In the genomic region with DNA sequence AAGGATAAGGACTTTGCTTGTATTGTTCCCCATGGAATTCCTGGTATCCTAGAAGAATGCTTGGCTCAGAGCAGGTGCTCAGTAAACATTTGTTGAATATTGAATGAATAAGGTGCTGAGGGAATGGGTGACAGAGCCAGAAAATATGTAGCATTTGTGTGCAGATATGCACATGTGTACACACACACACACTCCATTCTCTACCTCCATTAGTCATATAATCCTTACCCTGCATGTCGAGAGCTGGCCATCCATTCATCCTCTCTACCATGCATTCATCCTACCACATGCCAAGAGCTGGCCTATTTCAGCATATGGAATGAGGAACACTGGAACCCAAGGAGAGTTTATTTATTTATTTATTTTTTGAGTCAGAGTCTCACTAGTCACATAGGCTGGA, we compare ENCODE assay signal across 27 cellular contexts.
"Had no signal": no experiment of that assay in that cellular context is flagged by ENCODE, and none has a peak within 500 bp of the region (broad histone marks: within the 10 kb centered on the region; RNA-seq: fewer than 3 reads in every experiment).

No MANE protein-coding gene starts in this region.

- H3K27me3 Mint-ChIP-seq: activated B cell treated with CpG ODN at 0.5 μM for 24 hours; activated naive CD8-positive, alpha-beta T cell had no signal

- ATAC-seq: activated T-cell treated with anti-CD3 and anti-CD28 coated beads, Interleukin-2, amount 50 U/mL, for 4 hours; T-helper 17 cell had no signal

- H3K4me3 Mint-ChIP-seq: activated B cell treated with CpG ODN at 0.5 μM for 24 hours; activated CD4-positive, alpha-beta memory T cell treated with anti-CD3 and anti-CD28 coated beads for 36 hours; activated CD4-positive, alpha-beta T cell treated with anti-CD3 and anti-CD28 coated beads, Interleukin-2, amount 10 ng/mL, durations not matched to agents 24 days and 14 days; activated naive CD4-positive, alpha-beta T cell treated with anti-CD3 and anti-CD28 coated beads for 36 hours; activated naive CD8-positive, alpha-beta T cell; activated T-cell treated with anti-CD3 and anti-CD28 coated beads, Interleukin-2, amount 50 U/mL, for 4 hours; T-helper 17 cell had no signal

- H3K27ac Mint-ChIP-seq: activated B cell treated with CpG ODN at 0.5 μM for 24 hours; activated CD4-positive, alpha-beta memory T cell treated with anti-CD3 and anti-CD28 coated beads for 36 hours; activated CD4-positive, alpha-beta T cell treated with anti-CD3 and anti-CD28 coated beads, Interleukin-2, amount 10 ng/mL, durations not matched to agents 24 days and 14 days; activated naive CD4-positive, alpha-beta T cell treated with anti-CD3 and anti-CD28 coated beads for 36 hours; activated naive CD8-positive, alpha-beta T cell; T-helper 17 cell had no signal

- H3K27me3 ChIP-seq: MG63, Peyer's patch had no signal

- H3K36me3 Mint-ChIP-seq: activated CD4-positive, alpha-beta memory T cell treated with anti-CD3 and anti-CD28 coated beads for 36 hours; activated naive CD8-positive, alpha-beta T cell had no signal

- DNase-seq: activated B cell treated with CpG ODN at 0.5 μM for 24 hours; activated CD4-positive, alpha-beta memory T cell treated with anti-CD3 and anti-CD28 coated beads for 36 hours; activated CD4-positive, alpha-beta T cell treated with anti-CD3 and anti-CD28 coated beads for 1 hour; activated CD4-positive, alpha-beta T cell treated with anti-CD3 and anti-CD28 coated beads, Interleukin-2, amount 10 ng/mL, durations not matched to agents 24 days and 14 days; activated CD8-positive, alpha-beta memory T cell treated with anti-CD3 and anti-CD28 coated beads for 24 hours; activated effector memory CD4-positive, alpha-beta T cell treated with anti-CD3 and anti-CD28 coated beads, Interleukin-2, amount 50 U/mL, for 16 hours; activated naive CD4-positive, alpha-beta T cell treated with anti-CD3 and anti-CD28 coated beads for 36 hours; activated T-cell treated with anti-CD3 and anti-CD28 coated beads, Interleukin-2, amount 50 U/mL, for 4 hours; amygdala; caudate nucleus; MG63; MV-4-11; NCI-H1092 treated with DMSO at 0.1 percent for 48 hours; NCI-H1436; NCI-H1694 treated with DMSO at 0.1 percent for 48 hours; NCI-H2029 treated with DMSO at 0.1 percent for 48 hours; NCI-H345; NCI-H510A; NCI-H526 treated with DMSO at 0.1 percent for 48 hours; NCI-H82; OCI-M1; Peyer's patch; SHP77 treated with DMSO at 0.1 percent for 48 hours; T-helper 17 cell; T-helper 9 cell had no signal

- H3K36me3 ChIP-seq: MG63, Peyer's patch had no signal

- H3K4me3 ChIP-seq: MG63, Peyer's patch had no signal

- H3K9me3 Mint-ChIP-seq: activated B cell treated with CpG ODN at 0.5 μM for 24 hours; activated CD4-positive, alpha-beta memory T cell treated with anti-CD3 and anti-CD28 coated beads for 36 hours; activated CD4-positive, alpha-beta T cell treated with anti-CD3 and anti-CD28 coated beads, Interleukin-2, amount 10 ng/mL, durations not matched to agents 24 days and 14 days; activated naive CD4-positive, alpha-beta T cell treated with anti-CD3 and anti-CD28 coated beads for 36 hours; activated T-cell treated with anti-CD3 and anti-CD28 coated beads, Interleukin-2, amount 50 U/mL, for 4 hours had no signal

- H3K27ac ChIP-seq: KMS-11, Peyer's patch had no signal

- H3K9me3 ChIP-seq: MG63, Peyer's patch had no signal

- H3K4me1 Mint-ChIP-seq: activated B cell treated with CpG ODN at 0.5 μM for 24 hours; activated CD4-positive, alpha-beta T cell treated with anti-CD3 and anti-CD28 coated beads, Interleukin-2, amount 10 ng/mL, durations not matched to agents 24 days and 14 days; T-helper 17 cell had no signal

- H3K4me1 ChIP-seq: Peyer's patch had no signal
